Comparison of ENCODE assay signal across 1 cellular context in the genomic region with DNA sequence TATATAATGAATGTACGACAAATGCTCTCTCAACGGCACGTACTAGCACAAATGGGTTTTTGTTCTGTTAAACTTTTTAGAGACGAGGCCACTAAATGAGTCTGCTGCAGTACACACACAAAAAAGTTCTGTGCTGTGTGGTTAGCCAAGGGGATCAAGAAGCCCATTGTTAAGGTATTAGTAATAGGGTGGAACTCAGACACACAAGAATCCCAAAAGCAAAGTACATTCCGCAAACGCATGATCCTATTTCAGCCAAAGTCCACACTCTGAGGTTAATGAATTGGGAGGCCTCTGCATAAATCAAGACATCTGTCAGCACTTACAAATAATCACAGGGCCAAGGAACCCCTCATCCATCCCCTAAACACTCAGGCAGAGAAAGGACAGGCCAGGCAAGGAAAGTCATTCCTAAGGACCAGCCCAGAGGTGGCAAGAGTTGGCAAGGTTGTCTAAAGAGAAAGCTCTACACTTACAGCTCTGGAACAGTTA.
TF ChIP-seq lines count a peak whose summit lies in the region.

No MANE protein-coding gene starts in this region.

TF ChIP-seq in HepG2, 621 proteins besides CTCF, POLR2A, EP300 and RAD21 (continued from another document and continues in another):
- TF ChIP-seq, protein P1, sequence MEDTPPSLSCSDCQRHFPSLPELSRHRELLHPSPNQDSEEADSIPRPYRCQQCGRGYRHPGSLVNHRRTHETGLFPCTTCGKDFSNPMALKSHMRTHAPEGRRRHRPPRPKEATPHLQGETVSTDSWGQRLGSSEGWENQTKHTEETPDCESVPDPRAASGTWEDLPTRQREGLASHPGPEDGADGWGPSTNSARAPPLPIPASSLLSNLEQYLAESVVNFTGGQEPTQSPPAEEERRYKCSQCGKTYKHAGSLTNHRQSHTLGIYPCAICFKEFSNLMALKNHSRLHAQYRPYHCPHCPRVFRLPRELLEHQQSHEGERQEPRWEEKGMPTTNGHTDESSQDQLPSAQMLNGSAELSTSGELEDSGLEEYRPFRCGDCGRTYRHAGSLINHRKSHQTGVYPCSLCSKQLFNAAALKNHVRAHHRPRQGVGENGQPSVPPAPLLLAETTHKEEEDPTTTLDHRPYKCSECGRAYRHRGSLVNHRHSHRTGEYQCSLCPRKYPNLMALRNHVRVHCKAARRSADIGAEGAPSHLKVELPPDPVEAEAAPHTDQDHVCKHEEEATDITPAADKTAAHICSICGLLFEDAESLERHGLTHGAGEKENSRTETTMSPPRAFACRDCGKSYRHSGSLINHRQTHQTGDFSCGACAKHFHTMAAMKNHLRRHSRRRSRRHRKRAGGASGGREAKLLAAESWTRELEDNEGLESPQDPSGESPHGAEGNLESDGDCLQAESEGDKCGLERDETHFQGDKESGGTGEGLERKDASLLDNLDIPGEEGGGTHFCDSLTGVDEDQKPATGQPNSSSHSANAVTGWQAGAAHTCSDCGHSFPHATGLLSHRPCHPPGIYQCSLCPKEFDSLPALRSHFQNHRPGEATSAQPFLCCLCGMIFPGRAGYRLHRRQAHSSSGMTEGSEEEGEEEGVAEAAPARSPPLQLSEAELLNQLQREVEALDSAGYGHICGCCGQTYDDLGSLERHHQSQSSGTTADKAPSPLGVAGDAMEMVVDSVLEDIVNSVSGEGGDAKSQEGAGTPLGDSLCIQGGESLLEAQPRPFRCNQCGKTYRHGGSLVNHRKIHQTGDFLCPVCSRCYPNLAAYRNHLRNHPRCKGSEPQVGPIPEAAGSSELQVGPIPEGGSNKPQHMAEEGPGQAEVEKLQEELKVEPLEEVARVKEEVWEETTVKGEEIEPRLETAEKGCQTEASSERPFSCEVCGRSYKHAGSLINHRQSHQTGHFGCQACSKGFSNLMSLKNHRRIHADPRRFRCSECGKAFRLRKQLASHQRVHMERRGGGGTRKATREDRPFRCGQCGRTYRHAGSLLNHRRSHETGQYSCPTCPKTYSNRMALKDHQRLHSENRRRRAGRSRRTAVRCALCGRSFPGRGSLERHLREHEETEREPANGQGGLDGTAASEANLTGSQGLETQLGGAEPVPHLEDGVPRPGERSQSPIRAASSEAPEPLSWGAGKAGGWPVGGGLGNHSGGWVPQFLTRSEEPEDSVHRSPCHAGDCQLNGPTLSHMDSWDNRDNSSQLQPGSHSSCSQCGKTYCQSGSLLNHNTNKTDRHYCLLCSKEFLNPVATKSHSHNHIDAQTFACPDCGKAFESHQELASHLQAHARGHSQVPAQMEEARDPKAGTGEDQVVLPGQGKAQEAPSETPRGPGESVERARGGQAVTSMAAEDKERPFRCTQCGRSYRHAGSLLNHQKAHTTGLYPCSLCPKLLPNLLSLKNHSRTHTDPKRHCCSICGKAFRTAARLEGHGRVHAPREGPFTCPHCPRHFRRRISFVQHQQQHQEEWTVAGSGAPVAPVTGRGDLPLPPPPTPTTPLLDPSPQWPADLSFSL (CRISPR knock-in tag; IDR thresholded peaks at IDR 0.05): peak; percentile 93
- TF ChIP-seq RFX1 (IDR thresholded peaks at IDR 0.05) (no peak), XBP1 (CRISPR knock-in tag; IDR thresholded peaks at IDR 0.05) (no peak), SOX6 (IDR thresholded peaks at IDR 0.05) (no peak), SOX6 (CRISPR knock-in tag; IDR thresholded peaks at IDR 0.05) (peak; percentile 90), MIXL1 (CRISPR knock-in tag; IDR thresholded peaks at IDR 0.05) (peak; percentile 82), DPF2 (CRISPR knock-in tag; IDR thresholded peaks at IDR 0.05; ENCODE audit: borderline replicate concordance, low read depth) (peak; percentile 65; the same call in 1 of the 2 replicates), HDAC1 (CRISPR knock-in tag; IDR thresholded peaks at IDR 0.05) (peak; percentile 35; the same call in 1 of the 2 replicates), HNF4A (CRISPR knock-in tag; IDR thresholded peaks at IDR 0.05) (peak; percentile 86), ZNF616 (CRISPR knock-in tag; IDR thresholded peaks at IDR 0.05; ENCODE audit: low read depth) (no peak), IRF2 (CRISPR knock-in tag; IDR thresholded peaks at IDR 0.05) (no peak), NR2F6 (IDR thresholded peaks at IDR 0.05) (0 out of 2 replicates have a peak, but pooled peaks have one; percentile 49), NR2F6 (CRISPR knock-in tag; IDR thresholded peaks at IDR 0.05) (peak; percentile 48; the same call in 1 of the 2 replicates), ZBTB7B (CRISPR knock-in tag; IDR thresholded peaks at IDR 0.05) (peak; percentile 44; the same call in 1 of the 2 replicates), FOSL1 (CRISPR knock-in tag; IDR thresholded peaks at IDR 0.05; ENCODE audit: borderline replicate concordance) (peak; percentile 51; the same call in 1 of the 2 replicates), ZNF614 (CRISPR knock-in tag; IDR thresholded peaks at IDR 0.05; ENCODE audit: borderline replicate concordance) (peak; percentile 55; the same call in 1 of the 2 replicates), NCOA2 (CRISPR knock-in tag; IDR thresholded peaks at IDR 0.05) (peak; percentile 75; the same call in 1 of the 2 replicates), ZNF788 (CRISPR knock-in tag; IDR thresholded peaks at IDR 0.05; ENCODE audit: borderline replicate concordance) (no peak), KLF15 (CRISPR knock-in tag; IDR thresholded peaks at IDR 0.05; ENCODE audit: borderline replicate concordance) (no peak), SIX4 (CRISPR knock-in tag; IDR thresholded peaks at IDR 0.05) (peak; percentile 89), SRSF9 (IDR thresholded peaks at IDR 0.05; ENCODE audit: borderline replicate concordance, insufficient read depth, low read depth, low read length, poor library complexity, severe bottlenecking) (no peak), FOXP1 (IDR thresholded peaks at IDR 0.05) (no peak), FOXP1 (CRISPR knock-in tag; IDR thresholded peaks at IDR 0.05) (peak; percentile 45; the same call in 1 of the 2 replicates), NR2F2 (IDR thresholded peaks at IDR 0.05; ENCODE audit: borderline replicate concordance, low read depth) (peak; percentile 75; the same call in 1 of the 2 replicates), ZMYM4 (CRISPR knock-in tag; IDR thresholded peaks at IDR 0.05) (0 out of 2 replicates have a peak, but pooled peaks have one; percentile 46), ASH2L (IDR thresholded peaks at IDR 0.05; ENCODE audit: insufficient read length, low read depth, low read length) (peak; percentile 62), CEBPG (CRISPR knock-in tag; IDR thresholded peaks at IDR 0.05) (peak; percentile 42), HNF1A (IDR thresholded peaks at IDR 0.05; ENCODE audit: low read depth) (no peak), HNF1A (CRISPR knock-in tag; IDR thresholded peaks at IDR 0.05; ENCODE audit: borderline replicate concordance) (peak; percentile 37; the same call in 1 of the 2 replicates), NCOR1 (IDR thresholded peaks at IDR 0.05; ENCODE audit: borderline replicate concordance, low read length) (peak; percentile 66; the same call in 1 of the 2 replicates), LCORL (IDR thresholded peaks at IDR 0.05) (no peak), LCORL (CRISPR knock-in tag; IDR thresholded peaks at IDR 0.05) (peak; percentile 65; the same call in 1 of the 2 replicates), PBX3 (CRISPR knock-in tag; IDR thresholded peaks at IDR 0.05; ENCODE audit: borderline replicate concordance) (no peak), TARDBP (CRISPR knock-in tag; IDR thresholded peaks at IDR 0.05) (peak; percentile 62; the same call in 1 of the 2 replicates), CBX1 (IDR thresholded peaks at IDR 0.05; ENCODE audit: low read depth) (no peak), FOSL2 (CRISPR knock-in tag; IDR thresholded peaks at IDR 0.05) (peak; percentile 77), SP5 (CRISPR knock-in tag; IDR thresholded peaks at IDR 0.05; ENCODE audit: borderline replicate concordance, low read depth) (0 out of 2 replicates have a peak, but pooled peaks have one; percentile 42)
- TF ChIP-seq, protein P2, sequence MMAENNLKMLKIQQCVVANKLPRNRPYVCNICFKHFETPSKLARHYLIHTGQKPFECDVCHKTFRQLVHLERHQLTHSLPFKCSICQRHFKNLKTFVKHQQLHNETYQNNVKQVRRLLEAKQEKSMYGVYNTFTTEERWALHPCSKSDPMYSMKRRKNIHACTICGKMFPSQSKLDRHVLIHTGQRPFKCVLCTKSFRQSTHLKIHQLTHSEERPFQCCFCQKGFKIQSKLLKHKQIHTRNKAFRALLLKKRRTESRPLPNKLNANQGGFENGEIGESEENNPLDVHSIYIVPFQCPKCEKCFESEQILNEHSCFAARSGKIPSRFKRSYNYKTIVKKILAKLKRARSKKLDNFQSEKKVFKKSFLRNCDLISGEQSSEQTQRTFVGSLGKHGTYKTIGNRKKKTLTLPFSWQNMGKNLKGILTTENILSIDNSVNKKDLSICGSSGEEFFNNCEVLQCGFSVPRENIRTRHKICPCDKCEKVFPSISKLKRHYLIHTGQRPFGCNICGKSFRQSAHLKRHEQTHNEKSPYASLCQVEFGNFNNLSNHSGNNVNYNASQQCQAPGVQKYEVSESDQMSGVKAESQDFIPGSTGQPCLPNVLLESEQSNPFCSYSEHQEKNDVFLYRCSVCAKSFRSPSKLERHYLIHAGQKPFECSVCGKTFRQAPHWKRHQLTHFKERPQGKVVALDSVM (CRISPR knock-in tag; IDR thresholded peaks at IDR 0.05): peak; percentile 10; the same call in 1 of the 2 replicates
- TF ChIP-seq, protein P3, sequence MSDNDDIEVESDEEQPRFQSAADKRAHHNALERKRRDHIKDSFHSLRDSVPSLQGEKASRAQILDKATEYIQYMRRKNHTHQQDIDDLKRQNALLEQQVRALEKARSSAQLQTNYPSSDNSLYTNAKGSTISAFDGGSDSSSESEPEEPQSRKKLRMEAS (IDR thresholded peaks at IDR 0.05): peak; percentile 45; the same call in 1 of the 2 replicates
- TF ChIP-seq, protein P4, sequence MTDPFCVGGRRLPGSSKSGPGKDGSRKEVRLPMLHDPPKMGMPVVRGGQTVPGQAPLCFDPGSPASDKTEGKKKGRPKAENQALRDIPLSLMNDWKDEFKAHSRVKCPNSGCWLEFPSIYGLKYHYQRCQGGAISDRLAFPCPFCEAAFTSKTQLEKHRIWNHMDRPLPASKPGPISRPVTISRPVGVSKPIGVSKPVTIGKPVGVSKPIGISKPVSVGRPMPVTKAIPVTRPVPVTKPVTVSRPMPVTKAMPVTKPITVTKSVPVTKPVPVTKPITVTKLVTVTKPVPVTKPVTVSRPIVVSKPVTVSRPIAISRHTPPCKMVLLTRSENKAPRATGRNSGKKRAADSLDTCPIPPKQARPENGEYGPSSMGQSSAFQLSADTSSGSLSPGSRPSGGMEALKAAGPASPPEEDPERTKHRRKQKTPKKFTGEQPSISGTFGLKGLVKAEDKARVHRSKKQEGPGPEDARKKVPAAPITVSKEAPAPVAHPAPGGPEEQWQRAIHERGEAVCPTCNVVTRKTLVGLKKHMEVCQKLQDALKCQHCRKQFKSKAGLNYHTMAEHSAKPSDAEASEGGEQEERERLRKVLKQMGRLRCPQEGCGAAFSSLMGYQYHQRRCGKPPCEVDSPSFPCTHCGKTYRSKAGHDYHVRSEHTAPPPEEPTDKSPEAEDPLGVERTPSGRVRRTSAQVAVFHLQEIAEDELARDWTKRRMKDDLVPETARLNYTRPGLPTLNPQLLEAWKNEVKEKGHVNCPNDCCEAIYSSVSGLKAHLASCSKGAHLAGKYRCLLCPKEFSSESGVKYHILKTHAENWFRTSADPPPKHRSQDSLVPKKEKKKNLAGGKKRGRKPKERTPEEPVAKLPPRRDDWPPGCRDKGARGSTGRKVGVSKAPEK (CRISPR knock-in tag; IDR thresholded peaks at IDR 0.05; ENCODE audit: borderline replicate concordance): peak; percentile 61; the same call in 1 of the 2 replicates
- TF ChIP-seq, protein P5, sequence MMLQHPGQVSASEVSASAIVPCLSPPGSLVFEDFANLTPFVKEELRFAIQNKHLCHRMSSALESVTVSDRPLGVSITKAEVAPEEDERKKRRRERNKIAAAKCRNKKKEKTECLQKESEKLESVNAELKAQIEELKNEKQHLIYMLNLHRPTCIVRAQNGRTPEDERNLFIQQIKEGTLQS (CRISPR knock-in tag; IDR thresholded peaks at IDR 0.05): peak; percentile 30; the same call in 1 of the 2 replicates
